1 cellular context compared by ENCODE assay signal in the genomic region with DNA sequence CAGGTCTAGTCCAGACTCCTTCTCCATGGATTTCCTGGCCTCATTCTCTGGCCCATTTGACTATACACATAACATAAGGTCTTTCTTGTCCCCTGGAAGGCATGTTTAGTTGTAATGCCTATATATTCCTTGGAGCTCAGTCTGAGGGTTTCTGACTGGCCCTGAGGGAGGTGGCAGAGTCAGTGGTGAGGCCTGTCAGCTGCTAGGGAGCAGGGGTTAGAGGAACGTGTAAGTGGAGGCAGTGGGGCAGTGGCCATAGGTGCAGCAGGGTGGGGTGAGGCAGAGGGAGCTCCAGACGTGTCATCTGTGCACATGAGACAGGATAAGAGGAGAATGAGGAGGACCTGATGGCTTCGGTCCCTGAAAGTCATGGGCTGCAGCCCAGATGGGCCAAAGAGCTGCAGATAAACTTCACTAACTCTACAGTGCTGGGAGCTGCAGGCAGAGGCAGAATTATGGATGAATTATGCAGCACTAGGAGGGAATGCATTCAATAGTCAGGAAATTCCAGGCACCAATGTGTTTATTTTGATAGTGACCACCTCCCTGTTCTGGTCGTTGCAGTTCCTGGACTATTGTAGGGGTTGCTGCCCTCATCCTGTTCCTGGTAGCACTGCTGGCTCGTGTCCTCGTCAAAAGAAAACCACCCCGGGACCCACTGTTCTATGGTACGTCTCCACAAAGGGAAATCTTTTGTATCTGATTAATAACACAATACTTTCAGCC.
TF ChIP-seq lines count a peak whose summit lies in the region.

No MANE protein-coding gene starts in this region.

TF ChIP-seq in H1, 55 proteins besides CTCF, POLR2A, EP300 and RAD21:
- no peak for TF ChIP-seq KDM1A (IDR thresholded peaks at IDR 0.05; ENCODE audit: borderline replicate concordance, low read length)
- TF ChIP-seq RBBP5 (IDR thresholded peaks at IDR 0.05; ENCODE audit: borderline replicate concordance, low read depth, low read length) = no peak
- no peak for TF ChIP-seq SIN3A (conservative IDR thresholded peaks at IDR 0.05 in 1 of 2, IDR thresholded peaks at IDR 0.05 in 1 of 2; ENCODE audit: low read depth in 1 of 2, low read length in 2 of 2)
- TF ChIP-seq TAF7 (optimal IDR thresholded peaks at IDR 0.05; ENCODE audit: borderline replicate concordance, low read depth, low read length) = no peak
- TF ChIP-seq, protein P1, sequence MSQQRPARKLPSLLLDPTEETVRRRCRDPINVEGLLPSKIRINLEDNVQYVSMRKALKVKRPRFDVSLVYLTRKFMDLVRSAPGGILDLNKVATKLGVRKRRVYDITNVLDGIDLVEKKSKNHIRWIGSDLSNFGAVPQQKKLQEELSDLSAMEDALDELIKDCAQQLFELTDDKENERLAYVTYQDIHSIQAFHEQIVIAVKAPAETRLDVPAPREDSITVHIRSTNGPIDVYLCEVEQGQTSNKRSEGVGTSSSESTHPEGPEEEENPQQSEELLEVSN (IDR thresholded peaks at IDR 0.05) = no peak
- TF ChIP-seq, protein P2, sequence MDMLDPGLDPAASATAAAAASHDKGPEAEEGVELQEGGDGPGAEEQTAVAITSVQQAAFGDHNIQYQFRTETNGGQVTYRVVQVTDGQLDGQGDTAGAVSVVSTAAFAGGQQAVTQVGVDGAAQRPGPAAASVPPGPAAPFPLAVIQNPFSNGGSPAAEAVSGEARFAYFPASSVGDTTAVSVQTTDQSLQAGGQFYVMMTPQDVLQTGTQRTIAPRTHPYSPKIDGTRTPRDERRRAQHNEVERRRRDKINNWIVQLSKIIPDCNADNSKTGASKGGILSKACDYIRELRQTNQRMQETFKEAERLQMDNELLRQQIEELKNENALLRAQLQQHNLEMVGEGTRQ (IDR thresholded peaks at IDR 0.05; ENCODE audit: low read length) = no peak
- TF ChIP-seq, protein P3, sequence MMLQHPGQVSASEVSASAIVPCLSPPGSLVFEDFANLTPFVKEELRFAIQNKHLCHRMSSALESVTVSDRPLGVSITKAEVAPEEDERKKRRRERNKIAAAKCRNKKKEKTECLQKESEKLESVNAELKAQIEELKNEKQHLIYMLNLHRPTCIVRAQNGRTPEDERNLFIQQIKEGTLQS (IDR thresholded peaks at IDR 0.05; ENCODE audit: insufficient read depth, low read depth, low read length) = no peak
- TF ChIP-seq SP2 (IDR thresholded peaks at IDR 0.05; ENCODE audit: low read length) = no peak
- TF ChIP-seq CHD1 (IDR thresholded peaks at IDR 0.05; ENCODE audit: low read depth, low read length) = no peak
